25 cellular contexts compared by ENCODE assay signal in genomic region chr14:85106491-85106890, GRCh38.
A peak's percentile ranks its signal among the peaks of the same experiment; 100 is the strongest.
DNase-seq lines count a peak whose midpoint lies in the region; ATAC-seq and TF ChIP-seq lines count a peak whose summit lies in the region.
"Had no signal": no experiment of that assay in that cellular context is flagged by ENCODE, and none has a peak within 500 bp of the region (broad histone marks: within the 10 kb centered on the region; RNA-seq: fewer than 3 reads in every experiment).

No MANE protein-coding gene starts in this region.

- CTCF ChIA-PET in SK-N-SH (lab: Yijun Ruan, JAX) = no interaction called here

- no peak for TF ChIP-seq CTCF in SK-N-SH (IDR thresholded peaks at IDR 0.05)
- TF ChIP-seq CTCF in dorsolateral prefrontal cortex (IDR thresholded peaks at IDR 0.05 in 54 of 56, conservative IDR thresholded peaks at IDR 0.05 in 2 of 56; ENCODE audit: low read depth in 1 of 56, partially characterized antibody in 56 of 56) = no peak

- no peak overlapping the region for H3K9ac ChIP-seq in SK-N-SH
- H3K9ac ChIP-seq: BLaER1 had no signal

- POLR2A ChIA-PET in SK-N-SH (lab: Yijun Ruan, JAX) = no interaction called here

- no peaks in the 10 kb centered on the region for H3K36me3 ChIP-seq in SK-N-SH (replicated peaks in 1 of 2; ENCODE audit: control insufficient read depth in 1 of 2, insufficient read depth in 2 of 2, low read length in 1 of 2)
- no peaks in the 10 kb centered on the region for H3K36me3 ChIP-seq in effector memory CD4-positive, alpha-beta T cell (ENCODE audit: control insufficient read depth, insufficient read depth, low read length)
- H3K36me3 ChIP-seq: BE2C, BLaER1 had no signal

- H2AFZ ChIP-seq in SK-N-SH (ENCODE audit: low read depth) = peak overlapping the region; percentile 43; the same call in 1 of the 2 replicates

- H3F3A ChIP-seq in SK-N-SH (replicated peaks; ENCODE audit: insufficient read depth) = no peaks in the 10 kb centered on the region

- no peaks in the 10 kb centered on the region for H3K9me2 ChIP-seq in SK-N-SH

- 4% methylated on average over 2 of the region's 2 CpGs for WGBS in SK-N-SH (ENCODE audit: low lambda C conversion rate)

- H3K79me2 ChIP-seq in SK-N-SH (ENCODE audit: insufficient read depth) = no peaks in the 10 kb centered on the region

- no peaks in the 10 kb centered on the region for H4K20me1 ChIP-seq in SK-N-SH (ENCODE audit: insufficient read depth)
- H4K20me1 ChIP-seq: BLaER1 had no signal

- intact Hi-C loops in dorsolateral prefrontal cortex (cut with DNase I) = no loop called here

- H3K27me3 ChIP-seq in SK-N-SH (ENCODE audit: insufficient read depth) = no peaks in the 10 kb centered on the region
- no peaks in the 10 kb centered on the region for H3K27me3 ChIP-seq in effector memory CD4-positive, alpha-beta T cell (replicated peaks; ENCODE audit: control insufficient read depth, insufficient read depth, low read length, poor library complexity, severe bottlenecking)
- H3K27me3 ChIP-seq in dorsolateral prefrontal cortex = no peaks in the 10 kb centered on the region
- H3K27me3 ChIP-seq: BE2C, BLaER1 had no signal

- DNase-seq in SK-N-SH (no peak), NCI-H524 (lab: John Stamatoyannopoulos, UW) (peak; percentile 48 to 79), SK-N-DZ (ENCODE audit: low spot score) (peak; percentile 9), dorsolateral prefrontal cortex (no peak), NCI-H2171 treated with DMSO at 0.1 percent for 48 hours (lab: John Stamatoyannopoulos, UW) (no peak)
- no peak for DNase-seq in effector memory CD4-positive, alpha-beta T cell
- DNase-seq: ACHN; BE2C; Caco-2; Calu3; CD4-positive, alpha-beta T cell; CD8-positive, alpha-beta T cell; DMS 273 treated with DMSO at 0.1 percent for 48 hours; DMS153; DMS53; DMS79; DND-41; EL; GDM1 had no signal

- no peaks in the 10 kb centered on the region for H3K4me1 ChIP-seq in SK-N-SH (ENCODE audit: control insufficient read depth in 1 of 2, insufficient read depth in 2 of 2, low read depth in 1 of 2, low read length in 1 of 2)
- H3K4me1 ChIP-seq in effector memory CD4-positive, alpha-beta T cell (ENCODE audit: control insufficient read depth, insufficient read depth, low read length, poor library complexity, severe bottlenecking) = no peaks in the 10 kb centered on the region
- H3K4me1 ChIP-seq: A549, BE2C, BLaER1, Caco-2 had no signal

- ATAC-seq in SK-N-SH treated with all-trans-retinoic acid at 6 μM for 48 hours = no peak
- ATAC-seq: A549; CD8-positive, alpha-beta T cell; GM12878 had no signal

- TF ChIP-seq RAD21 in SK-N-SH (IDR thresholded peaks at IDR 0.05; ENCODE audit: low read length) = no peak

- no peaks in the 10 kb centered on the region for H3K9me3 ChIP-seq in SK-N-SH
- H3K9me3 ChIP-seq in effector memory CD4-positive, alpha-beta T cell (ENCODE audit: control insufficient read depth, low read length) = no peaks in the 10 kb centered on the region
- H3K9me3 ChIP-seq: A549, BE2C, Caco-2 had no signal

- H3K27ac ChIP-seq in SK-N-SH (ENCODE audit: low read depth in 2 of 2, low read length in 1 of 2) (no peak overlapping the region), dorsolateral prefrontal cortex (no peak overlapping the region)
- H3K27ac ChIP-seq in effector memory CD4-positive, alpha-beta T cell (ENCODE audit: insufficient read depth, low read length, poor library complexity, severe bottlenecking) = no peak overlapping the region
- H3K27ac ChIP-seq: 22Rv1, A549, BLaER1, C4-2B had no signal

- H3K4me2 ChIP-seq in SK-N-SH = no peak overlapping the region
- H3K4me2 ChIP-seq: A549, BLaER1 had no signal

- no peak for TF ChIP-seq EP300 in SK-N-SH (IDR thresholded peaks at IDR 0.05; ENCODE audit: borderline replicate concordance in 1 of 2, low read depth in 1 of 2, low read length in 1 of 2)

- H3K4me3 ChIP-seq in SK-N-SH (ENCODE audit: low read depth in 2 of 2, low read length in 1 of 2) = no peak overlapping the region
- no peak overlapping the region for H3K4me3 ChIP-seq in effector memory CD4-positive, alpha-beta T cell (ENCODE audit: insufficient read depth, low read depth, low read length, poor library complexity, severe bottlenecking)
- H3K4me3 ChIP-seq in dorsolateral prefrontal cortex = no peak overlapping the region
- H3K4me3 ChIP-seq: A549, BLaER1, GM12878 had no signal

TF ChIP-seq in SK-N-SH, 30 proteins besides CTCF, POLR2A, EP300 and RAD21:
- no peak for TF ChIP-seq RCOR1 (IDR thresholded peaks at IDR 0.05; ENCODE audit: low read length)
- TF ChIP-seq TEAD4 (IDR thresholded peaks at IDR 0.05; ENCODE audit: borderline replicate concordance, insufficient read depth) = no peak
- no peak for TF ChIP-seq FOXJ3 (CRISPR knock-in tag; IDR thresholded peaks at IDR 0.05)
- no peak for TF ChIP-seq IRF3 (IDR thresholded peaks at IDR 0.05; ENCODE audit: low read depth, low read length)
- TF ChIP-seq ELF1 (IDR thresholded peaks at IDR 0.05) = no peak
- TF ChIP-seq TAF1 (IDR thresholded peaks at IDR 0.05; ENCODE audit: borderline replicate concordance, low read depth, low read length) = no peak
- no peak for TF ChIP-seq YY1 (IDR thresholded peaks at IDR 0.05; ENCODE audit: low read depth)
- no peak for TF ChIP-seq FOSL2 (IDR thresholded peaks at IDR 0.05; ENCODE audit: borderline replicate concordance, low read depth)
- TF ChIP-seq JUND (IDR thresholded peaks at IDR 0.05) = no peak
- TF ChIP-seq RXRA (IDR thresholded peaks at IDR 0.05; ENCODE audit: borderline replicate concordance, low read depth) = no peak
TF ChIP-seq in SK-N-SH: peak in this region for 0.

TF ChIP-seq in SK-N-SH treated with all-trans-retinoic acid at 6 μM for 48 hours, 23 proteins besides CTCF, POLR2A, EP300 and RAD21 (continues in another document):
- TF ChIP-seq TSHZ2 (CRISPR knock-in tag; IDR thresholded peaks at IDR 0.05) = no peak
- TF ChIP-seq ZC3H10 (CRISPR knock-in tag; IDR thresholded peaks at IDR 0.05) = no peak
- TF ChIP-seq POU6F1 (CRISPR knock-in tag; IDR thresholded peaks at IDR 0.05; ENCODE audit: borderline replicate concordance, low read depth) = no peak
- no peak for TF ChIP-seq BACH2 (CRISPR knock-in tag; IDR thresholded peaks at IDR 0.05; ENCODE audit: borderline replicate concordance)
- TF ChIP-seq TOX (CRISPR knock-in tag; IDR thresholded peaks at IDR 0.05; ENCODE audit: borderline replicate concordance) = no peak
- TF ChIP-seq ZNF565 (CRISPR knock-in tag; conservative IDR thresholded peaks at IDR 0.05; ENCODE audit: low read depth) = no peak
- TF ChIP-seq ZNF70 (CRISPR knock-in tag; IDR thresholded peaks at IDR 0.05) = no peak
- no peak for TF ChIP-seq CREB5 (CRISPR knock-in tag; IDR thresholded peaks at IDR 0.05; ENCODE audit: low read depth)
- TF ChIP-seq ZNF8 (CRISPR knock-in tag; IDR thresholded peaks at IDR 0.05) = no peak
- TF ChIP-seq TCF4 (CRISPR knock-in tag; IDR thresholded peaks at IDR 0.05; ENCODE audit: borderline replicate concordance) = no peak
- TF ChIP-seq GLIS3 (CRISPR knock-in tag; IDR thresholded peaks at IDR 0.05) = no peak
- TF ChIP-seq CSDC2 (CRISPR knock-in tag; IDR thresholded peaks at IDR 0.05) = no peak
- no peak for TF ChIP-seq ZFP3 (CRISPR knock-in tag; IDR thresholded peaks at IDR 0.05)

Comparison
In these comparisons a context has a peak if more than half of its experiments do, and no peak if none do; other contexts are left out.
1. DNase-seq: peak in NCI-H524 (2 of 2) and SK-N-DZ (single experiment); none in SK-N-SH (single experiment), effector memory CD4-positive, alpha-beta T cell (0 of 3), dorsolateral prefrontal cortex (0 of 10) and NCI-H2171 treated with DMSO at 0.1 percent for 48 hours (single experiment).